In the genomic region with DNA sequence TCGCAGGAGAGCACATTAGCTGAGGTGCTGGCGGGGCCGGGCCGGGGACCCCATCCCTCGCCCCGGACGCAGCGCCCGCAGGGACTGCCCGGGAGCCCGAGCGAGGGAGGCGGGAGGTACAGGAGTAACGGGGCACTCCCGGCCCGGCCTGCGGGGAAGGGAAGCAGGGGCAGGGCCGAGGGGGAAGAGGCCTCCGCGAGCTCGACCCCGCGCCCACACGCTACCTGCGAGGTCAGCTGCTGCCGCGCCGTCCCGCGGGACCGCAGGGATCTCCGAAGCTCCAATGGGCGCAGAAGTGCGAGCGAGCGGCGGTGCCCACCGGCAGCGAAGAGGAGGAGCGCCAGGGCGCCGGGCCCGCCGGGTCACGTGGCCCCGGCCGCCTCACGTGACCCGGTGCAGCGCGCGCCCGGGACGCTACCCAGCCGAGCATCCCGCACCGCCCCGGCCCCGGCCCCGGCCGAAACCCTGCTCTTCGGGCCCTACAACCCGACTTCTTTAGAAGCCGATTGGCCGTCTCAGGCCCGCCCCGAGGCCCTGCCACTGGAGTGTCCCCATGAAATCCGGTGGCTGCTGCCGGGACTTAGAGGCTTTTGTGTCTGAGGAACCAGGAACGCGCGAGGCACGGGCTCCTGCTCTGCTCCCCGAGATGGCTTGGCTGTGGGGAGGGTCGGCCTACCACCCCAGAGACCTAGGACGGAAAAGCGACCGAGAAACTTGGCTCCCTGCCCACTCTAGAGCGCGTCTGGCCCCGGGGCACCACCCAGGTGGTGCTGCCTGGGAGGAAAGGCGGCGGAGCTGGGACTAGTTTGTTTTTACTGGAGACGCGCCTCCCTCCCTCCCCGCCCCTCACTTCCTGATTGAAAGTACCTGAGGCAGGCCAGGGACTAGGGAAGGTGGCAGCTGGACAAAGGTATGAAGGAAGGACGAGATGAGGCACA, we compare ENCODE assay signal across 8 cellular contexts. TPM values are rescaled to one million over a fixed set of nuclear protein-coding genes. Genes with fewer than 3 reads are reported as not detected.
A peak's percentile ranks its signal among the peaks of the same experiment; 100 is the strongest.
DNase-seq lines count a peak whose midpoint lies in the region; ATAC-seq and TF ChIP-seq lines count a peak whose summit lies in the region.

A gene (minus strand): TSS at position 339 of the 938 bp plus-strand sequence. CDS start 18,279 bp downstream, outside the sequence.

- peaks cover 42% of the 10 kb centered on the region for H3K4me1 ChIP-seq in Karpas-422 (ENCODE audit: low read length)
- peaks cover 0 to 6% of the 10 kb centered on the region in 2 experiments; a peak in 2 of 4 replicates for H3K4me1 ChIP-seq in SK-N-SH (ENCODE audit: control insufficient read depth in 1 of 2, insufficient read depth in 2 of 2, low read depth in 1 of 2, low read length in 1 of 2)
- peaks cover 7 to 15% of the 10 kb centered on the region in 2 donors for H3K4me1 ChIP-seq in thoracic aorta (ENCODE audit: control insufficient read depth in 1 of 2, low read depth in 2 of 2)

- H3K9me3 Mint-ChIP-seq in activated naive CD8-positive, alpha-beta T cell treated with anti-CD3 and anti-CD28 coated beads for 36 hours, result no peaks in the 10 kb centered on the region
- H3K9me3 Mint-ChIP-seq in osteocyte (ENCODE audit: unreplicated experiment), result no peaks in the 10 kb centered on the region

- TF ChIP-seq CTCF in SK-N-SH (IDR thresholded peaks at IDR 0.05), result no peak
- no peak for TF ChIP-seq CTCF in osteocyte (IDR thresholded peaks at IDR 0.05)
- TF ChIP-seq CTCF in thoracic aorta (IDR thresholded peaks at IDR 0.05), result no peak

- H3K79me2 ChIP-seq in Karpas-422 (ENCODE audit: low read length) (peaks cover 43% of the 10 kb centered on the region), SK-N-SH (ENCODE audit: insufficient read depth) (peaks cover 36% of the 10 kb centered on the region)

- peak within 1 kb of the TSS; percentile 80 for H3K27ac Mint-ChIP-seq in activated naive CD8-positive, alpha-beta T cell treated with anti-CD3 and anti-CD28 coated beads for 36 hours
- H3K27ac Mint-ChIP-seq in osteocyte (ENCODE audit: unreplicated experiment), result peak within 1 kb of the TSS; percentile 81

- H3K27me3 Mint-ChIP-seq in activated naive CD8-positive, alpha-beta T cell treated with anti-CD3 and anti-CD28 coated beads for 36 hours, result no peaks in the 10 kb centered on the region
- H3K27me3 Mint-ChIP-seq in osteocyte (ENCODE audit: unreplicated experiment), result no peaks in the 10 kb centered on the region

- H3K4me3 ChIP-seq in Karpas-422 (ENCODE audit: low read length), result peak within 1 kb of the TSS; percentile 93
- peak within 1 kb of the TSS; percentile 78 to 96 for H3K4me3 ChIP-seq in SK-N-SH (ENCODE audit: low read depth in 2 of 2, low read length in 1 of 2)
- H3K4me3 ChIP-seq in thoracic aorta, result peak within 1 kb of the TSS; percentile 89

- H3K27ac ChIP-seq in Karpas-422 (ENCODE audit: low read length) (peak within 1 kb of the TSS; percentile 92), SK-N-SH (ENCODE audit: low read depth in 2 of 2, low read length in 1 of 2) (peak within 1 kb of the TSS; percentile 74 to 82), thoracic aorta (peak within 1 kb of the TSS; percentile 81 to 93)

- H3K9me2 ChIP-seq in Karpas-422 (replicated peaks; ENCODE audit: insufficient read depth, low read length), result no peaks in the 10 kb centered on the region
- no peaks in the 10 kb centered on the region for H3K9me2 ChIP-seq in SK-N-SH

- TF ChIP-seq EP300 in SK-N-SH (IDR thresholded peaks at IDR 0.05; ENCODE audit: borderline replicate concordance in 1 of 2, low read depth in 1 of 2, low read length in 1 of 2), result no peak

- H3F3A ChIP-seq in SK-N-SH (replicated peaks; ENCODE audit: insufficient read depth), result peaks cover 9% of the 10 kb centered on the region

- WGBS in SK-N-SH (ENCODE audit: low lambda C conversion rate), result 4% methylated on average over 21 of the region's 87 CpGs

- no peaks in the 10 kb centered on the region for H3K36me3 Mint-ChIP-seq in activated naive CD8-positive, alpha-beta T cell treated with anti-CD3 and anti-CD28 coated beads for 36 hours
- H3K36me3 Mint-ChIP-seq in osteocyte (ENCODE audit: unreplicated experiment), result peaks cover 12% of the 10 kb centered on the region

- peak; percentile 78 for DNase-seq in ELR (ENCODE audit: low read depth)
- peak; percentile 92 for DNase-seq in Karpas-422
- peak; percentile 99 for DNase-seq in SK-N-SH
- peak; percentile 81 for DNase-seq in activated naive CD8-positive, alpha-beta T cell treated with anti-CD3 and anti-CD28 coated beads for 36 hours
- DNase-seq in head of caudate nucleus, result peak; percentile 26 to 84 (median 68)
- DNase-seq in osteocyte (ENCODE audit: extremely low spot score, unreplicated experiment), result peak; percentile 87
- peak; percentile 8 for DNase-seq in thoracic aorta (ENCODE audit: low spot score)

- POLR2A ChIA-PET in SK-N-SH (lab: Yijun Ruan, JAX), result interaction anchor here (0.9 to 1.5 kb wide), 4 partner anchors 12 to 141 kb away, joined by 3 to 12 read pairs (median 3); a partner anchor contains a TSS

- H3K4me1 Mint-ChIP-seq in activated naive CD8-positive, alpha-beta T cell treated with anti-CD3 and anti-CD28 coated beads for 36 hours, result peaks cover 14% of the 10 kb centered on the region
- H3K4me1 Mint-ChIP-seq in osteocyte (ENCODE audit: unreplicated experiment), result peaks cover 22% of the 10 kb centered on the region

- TF ChIP-seq RAD21 in SK-N-SH (IDR thresholded peaks at IDR 0.05; ENCODE audit: low read length), result no peak

- H3K4me3 Mint-ChIP-seq in activated naive CD8-positive, alpha-beta T cell treated with anti-CD3 and anti-CD28 coated beads for 36 hours, result peak within 1 kb of the TSS; percentile 96
- H3K4me3 Mint-ChIP-seq in osteocyte (ENCODE audit: unreplicated experiment), result peak within 1 kb of the TSS; percentile 88

- peak within 1 kb of the TSS; percentile 95 for H3K9ac ChIP-seq in Karpas-422 (ENCODE audit: low read length)
- peak within 1 kb of the TSS; percentile 83 for H3K9ac ChIP-seq in SK-N-SH

- ATAC-seq in GM21786 (IDR thresholded peaks at IDR 0.05; ENCODE audit: unreplicated experiment) (peak; percentile 92), thoracic aorta (ENCODE audit: insufficient number of reproducible peaks, low FRiP score, low read depth) (peak; percentile 75)

- H3K4me2 ChIP-seq in Karpas-422 (ENCODE audit: low read depth, low read length, poor library complexity, severe bottlenecking) (peak within 1 kb of the TSS; percentile 73), SK-N-SH (peak within 1 kb of the TSS; percentile 94)

- H2AFZ ChIP-seq in Karpas-422 (ENCODE audit: low read length), result peak within 1 kb of the TSS; percentile 93
- peak within 1 kb of the TSS; percentile 98 for H2AFZ ChIP-seq in SK-N-SH (ENCODE audit: low read depth)

- H3K36me3 ChIP-seq in Karpas-422 (ENCODE audit: insufficient read depth, low read length) (0 out of 2 replicates have a peak, but pooled peaks cover 4% of the 10 kb centered on the region), SK-N-SH (replicated peaks in 1 of 2; ENCODE audit: control insufficient read depth in 1 of 2, insufficient read depth in 2 of 2, low read length in 1 of 2) (peaks cover 0 to 3% of the 10 kb centered on the region in 2 experiments), thoracic aorta (no peaks in the 10 kb centered on the region)

- H3K27me3 ChIP-seq in Karpas-422 (ENCODE audit: low read length), result no peaks in the 10 kb centered on the region
- no peaks in the 10 kb centered on the region for H3K27me3 ChIP-seq in SK-N-SH (ENCODE audit: insufficient read depth)
- H3K27me3 ChIP-seq in thoracic aorta (replicated peaks; ENCODE audit: insufficient read depth), result no peaks in the 10 kb centered on the region

- H3K9me3 ChIP-seq in Karpas-422 (ENCODE audit: low read length) (no peaks in the 10 kb centered on the region), SK-N-SH (no peaks in the 10 kb centered on the region), thoracic aorta (no peaks in the 10 kb centered on the region)

- CTCF ChIA-PET in SK-N-SH (lab: Yijun Ruan, JAX), result interaction anchor here (1.6 to 2.7 kb wide), 3 partner anchors 17 to 285 kb away, joined by 5 to 13 read pairs (median 5); no protein-coding TSS in a partner anchor

- intact Hi-C loops in head of caudate nucleus (cut with DNase I), result loop anchor here (5.0 kb wide), 1 partner anchor 278 kb away; no protein-coding TSS in a partner anchor

- H4K20me1 ChIP-seq in Karpas-422 (ENCODE audit: insufficient read depth, low read depth, low read length), result no peaks in the 10 kb centered on the region; the same call in 1 of the 2 replicates
- H4K20me1 ChIP-seq in SK-N-SH (ENCODE audit: insufficient read depth), result no peaks in the 10 kb centered on the region

TF ChIP-seq in SK-N-SH, 30 proteins besides CTCF, POLR2A, EP300 and RAD21 (continues in another document):
- TF ChIP-seq, protein P1, sequence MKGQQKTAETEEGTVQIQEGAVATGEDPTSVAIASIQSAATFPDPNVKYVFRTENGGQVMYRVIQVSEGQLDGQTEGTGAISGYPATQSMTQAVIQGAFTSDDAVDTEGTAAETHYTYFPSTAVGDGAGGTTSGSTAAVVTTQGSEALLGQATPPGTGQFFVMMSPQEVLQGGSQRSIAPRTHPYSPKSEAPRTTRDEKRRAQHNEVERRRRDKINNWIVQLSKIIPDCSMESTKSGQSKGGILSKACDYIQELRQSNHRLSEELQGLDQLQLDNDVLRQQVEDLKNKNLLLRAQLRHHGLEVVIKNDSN (IDR thresholded peaks at IDR 0.05; ENCODE audit: borderline replicate concordance, low read depth), result peak; percentile 95
- TF ChIP-seq TAF1 (IDR thresholded peaks at IDR 0.05; ENCODE audit: borderline replicate concordance, low read depth, low read length) (peak; percentile 56; the same call in 1 of the 2 replicates), NFIC (IDR thresholded peaks at IDR 0.05; ENCODE audit: borderline replicate concordance) (peak; percentile 55; the same call in 1 of the 2 replicates), SIN3A (IDR thresholded peaks at IDR 0.05; ENCODE audit: borderline replicate concordance, low read depth, low read length) (0 out of 2 replicates have a peak, but pooled peaks have one; percentile 18), FOXJ3 (CRISPR knock-in tag; IDR thresholded peaks at IDR 0.05) (no peak)
- TF ChIP-seq, protein P2, sequence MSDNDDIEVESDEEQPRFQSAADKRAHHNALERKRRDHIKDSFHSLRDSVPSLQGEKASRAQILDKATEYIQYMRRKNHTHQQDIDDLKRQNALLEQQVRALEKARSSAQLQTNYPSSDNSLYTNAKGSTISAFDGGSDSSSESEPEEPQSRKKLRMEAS (IDR thresholded peaks at IDR 0.05; ENCODE audit: low read depth), result peak; percentile 19

RNA-seq across cellular contexts. Expression of the gene that starts here (rescaled TPM):
- total RNA-seq in Karpas-422 (2014; rRNA removed; shearing (Covaris generic); ENCODE audit: low replicate concordance), result 41.1 and 45.1 TPM in 2 replicates
- polyA plus RNA-seq in SK-N-SH (2012; rRNA removed), result 13.2 and 13.8 TPM in 2 replicates
- 15.5 and 15.8 TPM in 2 replicates for polyA plus RNA-seq in SK-N-SH (2012; cell fraction: cytosol; rRNA removed)
- 19.3 and 24.4 TPM in 2 replicates for polyA plus RNA-seq in SK-N-SH (2012; cell fraction: nucleus; rRNA removed)
- 10 to 100 TPM; 13.2 to 14.6 TPM for total RNA-seq in activated naive CD8-positive, alpha-beta T cell treated with anti-CD3 and anti-CD28 coated beads for 36 hours
- 26.2 and 29.3 TPM in 2 replicates for total RNA-seq in osteocyte
- 10 to 100 TPM; 22.6 to 22.7 TPM for total RNA-seq in thoracic aorta

Comparison
In these comparisons a context has a peak if more than half of its experiments do, and no peak if none do; other contexts are left out.
1. Peak in every context shown above with its lines: DNase-seq, ATAC-seq, H3K4me3 ChIP-seq and H3K27ac ChIP-seq.
2. DNase-seq: peak in every context shown above with its lines; median percentile 99 in SK-N-SH; 92 in Karpas-422; 87 in osteocyte; 81 in activated naive CD8-positive, alpha-beta T cell treated with anti-CD3 and anti-CD28 coated beads for 36 hours; 78 in ELR; 68 in head of caudate nucleus; 8 in thoracic aorta.